ENCODE assay signal across 1 cellular context in the genomic region with DNA sequence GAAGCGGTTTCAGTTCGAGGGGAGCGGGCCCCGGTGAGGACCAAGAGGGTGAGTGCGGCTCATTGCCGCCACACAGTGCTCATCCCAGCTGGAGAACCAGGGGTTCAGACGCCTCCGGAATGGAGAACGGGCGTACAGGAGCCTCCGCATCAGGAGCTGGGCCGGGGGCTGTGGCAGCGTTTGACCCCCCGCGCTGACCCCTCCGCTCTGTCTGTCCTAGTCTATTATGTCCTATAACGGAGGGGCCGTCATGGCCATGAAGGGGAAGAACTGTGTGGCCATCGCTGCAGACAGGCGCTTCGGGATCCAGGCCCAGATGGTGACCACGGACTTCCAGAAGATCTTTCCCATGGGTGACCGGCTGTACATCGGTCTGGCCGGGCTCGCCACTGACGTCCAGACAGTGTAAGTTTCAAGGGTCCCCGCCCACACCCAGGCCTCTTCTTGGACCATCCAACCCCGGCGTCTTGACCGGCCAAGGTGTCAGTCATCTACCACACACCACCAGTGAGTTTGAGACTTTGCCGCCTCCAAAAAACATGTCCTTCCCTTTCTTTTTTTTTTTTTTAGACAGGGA.
TF ChIP-seq lines count a peak whose summit lies in the region.

No MANE protein-coding gene starts in this region.

TF ChIP-seq in endothelial cell of umbilical vein, 7 proteins besides CTCF, POLR2A, EP300 and RAD21:
- TF ChIP-seq GATA2 (IDR thresholded peaks at IDR 0.05; ENCODE audit: insufficient read depth, insufficient read length, low read depth, low read length) = no peak
